ENCODE assay signal across 28 cellular contexts in the genomic region with DNA sequence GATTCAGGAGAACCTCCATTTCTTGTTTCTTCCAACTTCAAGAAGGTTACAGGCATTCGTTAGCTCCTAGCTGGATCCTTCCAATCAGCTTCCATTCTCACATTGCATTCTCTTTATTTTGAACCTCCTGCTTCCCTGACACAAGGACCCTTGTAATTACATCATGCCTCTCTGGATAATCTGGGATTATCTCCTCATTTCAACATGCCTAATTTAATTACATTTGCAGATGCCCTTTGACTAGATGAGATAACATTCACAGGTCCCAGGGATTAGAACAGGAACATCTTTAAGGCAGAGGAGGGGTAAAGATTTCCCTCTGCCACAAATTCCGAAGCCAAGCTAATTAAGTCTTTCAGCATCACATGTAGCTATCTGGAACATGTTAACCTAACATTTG.
"Had no signal": no experiment of that assay in that cellular context is flagged by ENCODE, and none has a peak within 500 bp of the region (broad histone marks: within the 10 kb centered on the region; RNA-seq: fewer than 3 reads in every experiment).

No MANE protein-coding gene starts in this region.

- FAIRE-seq: RCC 7860 had no signal

- DNase-seq: activated CD4-positive, alpha-beta T cell treated with anti-CD3 and anti-CD28 coated beads, Interleukin-2, amount 10 ng/mL, durations not matched to agents 24 days and 14 days; activated CD4-positive, alpha-beta T cell treated with anti-CD3 and anti-CD28 coated beads, Interleukin-2, amount 50 U/mL, for 4 hours; activated CD8-positive, alpha-beta T cell treated with anti-CD3 and anti-CD28 coated beads for 36 hours; activated gamma-delta T cell; activated naive CD4-positive, alpha-beta T cell treated with Interleukin-2 at 50 U/mL for 16 hours; activated naive CD8-positive, alpha-beta T cell treated with anti-CD3 and anti-CD28 coated beads, Interleukin-2, amount 10 ng/mL, durations not matched to agents 7 days and 5 days; activated T-cell treated with anti-CD3 and anti-CD28 coated beads, Interleukin-2, amount 50 U/mL, for 1 hour; activated T-cell treated with anti-CD3 and anti-CD28 coated beads, Interleukin-2, amount 50 U/mL, for 72 hours; amygdala; MM.1S; MV-4-11; NCI-H1092; NCI-H1436 treated with DMSO at 0.1 percent for 48 hours; NCI-H1694 treated with DMSO at 0.1 percent for 48 hours; NCI-H2029; NCI-H345; NCI-H526 treated with DMSO at 0.1 percent for 48 hours; NCI-H774; NK-92 treated with Interleukin-12 subunit alpha and Interleukin-12 subunit beta, amount 100 ng/mL, for 24 hours; PC-9; SIG-M5; T1000 had no signal

- H3K27ac ChIP-seq: ascending aorta, cardiac muscle cell, KMS-11, PC-9, RWPE1 had no signal

- H3K4me2 ChIP-seq: KMS-11, PC-9 had no signal

- H3K4me3 ChIP-seq: ascending aorta, cardiac muscle cell, PC-9 had no signal

- H2AFZ ChIP-seq: PC-9 had no signal

- H3K4me1 ChIP-seq: ascending aorta had no signal

- H3K9me3 ChIP-seq: ascending aorta had no signal

- H3K9ac ChIP-seq: KMS-11 had no signal

- ATAC-seq: activated CD8-positive, alpha-beta T cell treated with anti-CD3 and anti-CD28 coated beads for 36 hours; activated T-cell treated with anti-CD3 and anti-CD28 coated beads, Interleukin-2, amount 50 U/mL, for 72 hours; Right ventricle myocardium inferior had no signal

- H3K27me3 ChIP-seq: ascending aorta, cardiac muscle cell had no signal

- H3K36me3 ChIP-seq: ascending aorta, cardiac muscle cell had no signal
